In genomic region chr9:68685770-68686169, GRCh38 we compare ENCODE assay signal across 8 cellular contexts. TPM values are rescaled to one million over a fixed set of nuclear protein-coding genes. Genes with fewer than 3 reads are reported as not detected.
DNase-seq lines count a peak whose midpoint lies in the region; ATAC-seq, FAIRE-seq and TF ChIP-seq lines count a peak whose summit lies in the region.

No MANE protein-coding gene starts in this region.

- H3K4me2 ChIP-seq in PC-9: no peak overlapping the region

- DNase-seq in CD1c-positive myeloid dendritic cell (ENCODE audit: extremely low spot score): peak; percentile 38
- no peak for DNase-seq in PC-9
- DNase-seq in kidney: no peak
- DNase-seq in COLO829 (ENCODE audit: low spot score): no peak
- no peak for DNase-seq in activated effector memory CD4-positive, alpha-beta T cell treated with Interleukin-2 at 50 U/mL for 16 hours
- DNase-seq in naive thymus-derived CD8-positive, alpha-beta T cell: no peak

- H3K27me3 Mint-ChIP-seq in naive thymus-derived CD8-positive, alpha-beta T cell: peaks cover 16 to 48% (median 17%) of the 10 kb centered on the region in 5 donors

- H3K9me2 ChIP-seq in PC-9 (ENCODE audit: insufficient read depth): no peaks in the 10 kb centered on the region

- H3F3A ChIP-seq in PC-9 (ENCODE audit: insufficient read depth, low read depth): no peaks in the 10 kb centered on the region

- no peaks in the 10 kb centered on the region for H3K4me1 ChIP-seq in PC-9 (replicated peaks; ENCODE audit: insufficient read depth)
- no peaks in the 10 kb centered on the region for H3K4me1 ChIP-seq in kidney (ENCODE audit: control insufficient read depth in 1 of 2, insufficient read depth in 1 of 2, low read depth in 1 of 2, low read length in 2 of 2)

- intact Hi-C loops in PC-9 (cut with micrococcal nuclease; ENCODE audit: unreplicated experiment) (no loop called here), kidney (cut with DNase I) (no loop called here)

- TF ChIP-seq CTCF in PC-9 (conservative IDR thresholded peaks at IDR 0.05): 0 out of 2 replicates have a peak, but pooled peaks have one; percentile 17
- peak; percentile 51 for TF ChIP-seq CTCF in kidney (IDR thresholded peaks at IDR 0.05; ENCODE audit: borderline replicate concordance, extremely low read depth, insufficient read depth)

- POLR2A ChIA-PET in PC-9 (lab: Charles Lee; ENCODE audit: unreplicated experiment): no interaction called here
- POLR2A ChIA-PET in naive thymus-derived CD8-positive, alpha-beta T cell (lab: Charles Lee): no interaction called here

- ATAC-seq in GM18868 (IDR thresholded peaks at IDR 0.05; ENCODE audit: unreplicated experiment) (peak; percentile 97), HG03045 (IDR thresholded peaks at IDR 0.05; ENCODE audit: unreplicated experiment) (peak; percentile 79)
- no peak for ATAC-seq in naive thymus-derived CD8-positive, alpha-beta T cell

- peaks cover 0 to 14% (median 0%) of the 10 kb centered on the region in 4 donors for H3K4me1 Mint-ChIP-seq in naive thymus-derived CD8-positive, alpha-beta T cell

- FAIRE-seq in kidney (lab: Jason Lieb, UNC): peak; percentile 8

- CTCF ChIA-PET in PC-9 (lab: Charles Lee): no interaction called here

- BruUV-seq in PC-9 (replicated peaks; lab: Mats Ljungman, UMichigan): no TSS peak

- H3K27ac Mint-ChIP-seq in naive thymus-derived CD8-positive, alpha-beta T cell: no peak overlapping the region

- H3K36me3 ChIP-seq in PC-9 (ENCODE audit: low read depth) (no peaks in the 10 kb centered on the region), kidney (ENCODE audit: control insufficient read depth in 1 of 2, insufficient read depth in 2 of 2, low read length in 2 of 2) (no peaks in the 10 kb centered on the region)

- H3K4me3 Mint-ChIP-seq in naive thymus-derived CD8-positive, alpha-beta T cell: no peak overlapping the region

- H3K4me3 ChIP-seq in PC-9: no peak overlapping the region
- H3K4me3 ChIP-seq in kidney (ENCODE audit: low read length in 2 of 2): no peak overlapping the region

- 0 out of 2 replicates have a peak, but pooled peaks cover 2% of the 10 kb centered on the region for H3K27me3 ChIP-seq in PC-9 (ENCODE audit: insufficient read depth, low read depth)

- no peak overlapping the region for H3K27ac ChIP-seq in PC-9
- H3K27ac ChIP-seq in kidney (ENCODE audit: low read depth in 2 of 2, low read length in 2 of 2): no peak overlapping the region

- H3K79me2 ChIP-seq in PC-9 (ENCODE audit: low read depth): no peaks in the 10 kb centered on the region

- H3K9me3 Mint-ChIP-seq in naive thymus-derived CD8-positive, alpha-beta T cell: no peaks in the 10 kb centered on the region

- no peaks in the 10 kb centered on the region for H3K36me3 Mint-ChIP-seq in naive thymus-derived CD8-positive, alpha-beta T cell

- H4K20me1 ChIP-seq in PC-9 (ENCODE audit: insufficient read depth): no peaks in the 10 kb centered on the region

- no peak overlapping the region for H2AFZ ChIP-seq in PC-9

- H3K9me3 ChIP-seq in PC-9 (ENCODE audit: insufficient read depth, low read depth) (no peaks in the 10 kb centered on the region), kidney (ENCODE audit: control insufficient read depth in 1 of 2, low read length in 2 of 2) (no peaks in the 10 kb centered on the region)

- H3K9ac ChIP-seq in kidney (ENCODE audit: low read length in 2 of 2): no peak overlapping the region

RNA-seq across cellular contexts. Expression of gene PIP5K1B, which starts 19.3 kb away (rescaled TPM):
- not detected in 2 replicates for total RNA-seq in PC-9 (2021)
- 10.1 TPM for total RNA-seq in kidney
- polyA plus RNA-seq in kidney (ENCODE audit: insufficient read depth, low read depth, low replicate concordance): 9.4 TPM
- total RNA-seq in naive thymus-derived CD8-positive, alpha-beta T cell: 1 to 10 TPM in 1 of 2 experiments, under 1 TPM in 1; 0.47 to 1.2 TPM
- under 1 TPM in 1 of 3 donors, not detected in 2; 0.18 TPM for polyA plus RNA-seq in naive thymus-derived CD8-positive, alpha-beta T cell

Comparison
In these comparisons a context has a peak if more than half of its experiments do, and no peak if none do; other contexts are left out.
1. ATAC-seq: peak in GM18868 (single experiment) and HG03045 (single experiment); none in naive thymus-derived CD8-positive, alpha-beta T cell (0 of 2).